ENCODE assay signal across 8 cellular contexts in the genomic region with DNA sequence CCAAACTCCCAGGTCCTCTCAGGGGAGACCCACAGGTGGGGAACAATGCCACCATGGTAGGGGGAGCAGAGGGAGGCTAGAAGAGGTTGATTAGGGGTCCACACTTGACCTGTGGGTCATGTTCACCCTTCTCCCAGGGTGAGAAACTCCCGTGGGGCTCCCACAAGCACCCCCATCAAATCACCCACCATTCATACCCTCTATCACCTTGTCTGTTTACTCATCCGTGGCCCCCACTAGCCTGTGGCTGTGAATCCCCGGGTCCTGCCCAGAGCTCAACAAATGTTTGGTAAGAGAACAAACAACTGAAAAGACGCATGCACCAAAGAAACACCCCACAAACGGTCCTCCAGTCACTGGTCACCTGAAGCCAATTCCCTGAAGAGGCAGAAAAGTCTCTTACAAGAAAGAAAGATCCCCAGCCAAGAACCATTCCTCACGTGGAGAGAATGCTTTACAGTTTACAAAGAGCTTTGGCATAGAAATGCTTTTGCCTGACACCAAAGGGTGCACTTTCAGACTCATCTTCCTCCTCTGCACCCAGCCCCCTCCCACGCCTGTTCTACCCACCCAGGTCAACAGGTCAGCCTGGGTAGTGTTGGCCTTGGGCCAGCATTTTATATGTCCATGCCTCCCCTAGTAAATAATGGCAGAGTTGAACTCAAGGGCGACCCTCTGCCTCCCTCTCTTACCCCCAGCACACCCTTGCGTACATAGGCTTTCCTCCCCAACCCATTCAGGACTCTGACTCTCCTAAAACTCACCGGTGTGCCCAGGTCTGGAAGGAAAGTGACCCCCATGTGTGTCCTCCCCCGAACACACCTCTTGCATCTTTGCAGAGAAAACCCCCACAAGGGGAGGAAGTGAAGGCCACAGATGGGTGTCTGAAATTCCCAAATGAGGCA. TPM values are rescaled to one million over a fixed set of nuclear protein-coding genes. Genes with fewer than 3 reads are reported as not detected.
DNase-seq lines count a peak whose midpoint lies in the region; ATAC-seq and TF ChIP-seq lines count a peak whose summit lies in the region.

No MANE protein-coding gene starts in this region.

- H3K27ac ChIP-seq in HEK293 (ENCODE audit: extremely low read depth, low read depth, low read length) = no peak overlapping the region; the same call in 1 of the 2 replicates
- H3K27ac ChIP-seq in iPS-18a (ENCODE audit: low read length) = no peak overlapping the region
- peak overlapping the region in 6 of 8 donors; percentile 13 to 91 (median 88) for H3K27ac ChIP-seq in spleen

- peaks cover 26% of the 10 kb centered on the region for H3K4me1 Mint-ChIP-seq in activated B cell treated with CpG ODN at 0.5 μM for 24 hours

- H3K9ac ChIP-seq in iPS-18a (ENCODE audit: low read length) = no peak overlapping the region

- H3K36me3 ChIP-seq in HEK293 (ENCODE audit: control insufficient read depth in 2 of 2, insufficient read depth in 1 of 2, low read length in 2 of 2) (no peaks in the 10 kb centered on the region), iPS-18a (ENCODE audit: control insufficient read depth, low read depth, low read length) (no peaks in the 10 kb centered on the region), spleen (no peaks in the 10 kb centered on the region)

- peaks cover 38% of the 10 kb centered on the region for H3K27me3 ChIP-seq in iPS-18a (ENCODE audit: control insufficient read depth, insufficient read depth, low read length)
- peaks cover 0 to 6% (median 0%) of the 10 kb centered on the region in 7 donors for H3K27me3 ChIP-seq in spleen (replicated peaks in 1 of 7)

- TF ChIP-seq CTCF in HEK293 (tag by site-specific recombination; IDR thresholded peaks at IDR 0.05) (no peak), activated B cell treated with CpG ODN at 0.5 μM for 24 hours (IDR thresholded peaks at IDR 0.05) (no peak), spleen (IDR thresholded peaks at IDR 0.05 in 8 of 11, conservative IDR thresholded peaks at IDR 0.05 in 3 of 11) (no peak)

- peak overlapping the region; percentile 60; the same call in 1 of the 2 replicates for H3K4me3 ChIP-seq in HEK293 (ENCODE audit: low read depth, low read length)
- H3K4me3 ChIP-seq in iPS-18a (ENCODE audit: low read length) = peak overlapping the region; percentile 73
- peak overlapping the region; percentile 72 to 97 (median 86) for H3K4me3 ChIP-seq in spleen

- CTCF ChIA-PET in HEK293 (lab: Yijun Ruan, JAX) (interaction anchor here (0.6 to 0.9 kb wide), 3 partner anchors 23 to 38 kb away, joined by 3 to 5 read pairs (median 3); no protein-coding TSS in a partner anchor), activated B cell treated with CpG ODN at 0.5 μM for 24 hours (lab: Charles Lee) (no interaction called here)

- 39 to 47% (median 40%) methylated on average over 11 of the region's 11 CpGs for WGBS in spleen, 5 donors

- H3K27me3 Mint-ChIP-seq in activated B cell treated with CpG ODN at 0.5 μM for 24 hours = peaks cover 2% of the 10 kb centered on the region

- no peak for TF ChIP-seq POLR2A in spleen (IDR thresholded peaks at IDR 0.05)

- peak overlapping the region; percentile 87 for H3K4me3 Mint-ChIP-seq in activated B cell treated with CpG ODN at 0.5 μM for 24 hours

- no peaks in the 10 kb centered on the region for H3K9me3 ChIP-seq in HEK293 (ENCODE audit: control insufficient read depth, insufficient read depth, low read depth, low read length)
- no peaks in the 10 kb centered on the region for H3K9me3 ChIP-seq in iPS-18a (ENCODE audit: control insufficient read depth, low read depth, low read length)
- H3K9me3 ChIP-seq in spleen = no peaks in the 10 kb centered on the region

- H3K4me1 ChIP-seq in HEK293 (ENCODE audit: control insufficient read depth, insufficient read depth, low read length) (peaks cover 10% of the 10 kb centered on the region), iPS-18a (ENCODE audit: control insufficient read depth, low read depth, low read length) (peaks cover 5% of the 10 kb centered on the region), spleen (peaks cover 11 to 73% (median 46%) of the 10 kb centered on the region in 6 donors)

- DNase-seq in activated B cell treated with CpG ODN at 0.5 μM for 24 hours (no peak), spleen (peak; percentile 75), iPS-NIHi11 (ENCODE audit: low spot score) (no peak), OCI-M2 (lab: John Stamatoyannopoulos, UW; ENCODE audit: unreplicated experiment) (no peak)
- DNase-seq in stimulated activated CD4-positive, alpha-beta T cell treated with anti-CD3 and anti-CD28 coated beads, Interleukin-4, amount 100 ng/mL, for 4 hours = no peak

- intact Hi-C loops in activated B cell treated with CpG ODN at 0.5 μM for 24 hours (cut with micrococcal nuclease) = loop anchor here (2.0 to 10.0 kb wide), 4 partner anchors 195 to 1151 kb away; a partner anchor contains a TSS
- intact Hi-C loops in spleen (cut with DNase I; ENCODE audit: low total_unique reads) = loop anchor here (10.0 kb wide), 1 partner anchor 761 kb away; a partner anchor contains a TSS

- H3K36me3 Mint-ChIP-seq in activated B cell treated with CpG ODN at 0.5 μM for 24 hours (ENCODE audit: low read depth) = no peaks in the 10 kb centered on the region

- no peak for ATAC-seq in activated B cell treated with CpG ODN at 0.5 μM for 24 hours (ENCODE audit: low read depth)
- no peak for ATAC-seq in HG03457 (IDR thresholded peaks at IDR 0.05; ENCODE audit: unreplicated experiment)

- POLR2A ChIA-PET in HEK293 (lab: Yijun Ruan, JAX) (interaction anchor here (1.3 to 1.8 kb wide), 2 partner anchors 19 to 44 kb away, joined by 3 to 7 read pairs; no protein-coding TSS in a partner anchor), activated B cell treated with CpG ODN at 0.5 μM for 24 hours (lab: Charles Lee) (interaction anchor here (0.6 to 1.9 kb wide), 3 partner anchors 96 to 1414 kb away, joined by 3 to 10 read pairs (median 7); a partner anchor contains a TSS)

- H3K9me3 Mint-ChIP-seq in activated B cell treated with CpG ODN at 0.5 μM for 24 hours = no peaks in the 10 kb centered on the region

- H3K27ac Mint-ChIP-seq in activated B cell treated with CpG ODN at 0.5 μM for 24 hours = no peak overlapping the region

TF ChIP-seq in HEK293, 187 proteins besides CTCF, POLR2A, EP300 and RAD21:
- peak; percentile 21; the same call in 1 of the 2 replicates for TF ChIP-seq GLIS2 (tag by site-specific recombination; IDR thresholded peaks at IDR 0.05)
- peak; percentile 35 for TF ChIP-seq GLIS1 (tag by site-specific recombination; IDR thresholded peaks at IDR 0.05)
- TF ChIP-seq, protein P1, sequence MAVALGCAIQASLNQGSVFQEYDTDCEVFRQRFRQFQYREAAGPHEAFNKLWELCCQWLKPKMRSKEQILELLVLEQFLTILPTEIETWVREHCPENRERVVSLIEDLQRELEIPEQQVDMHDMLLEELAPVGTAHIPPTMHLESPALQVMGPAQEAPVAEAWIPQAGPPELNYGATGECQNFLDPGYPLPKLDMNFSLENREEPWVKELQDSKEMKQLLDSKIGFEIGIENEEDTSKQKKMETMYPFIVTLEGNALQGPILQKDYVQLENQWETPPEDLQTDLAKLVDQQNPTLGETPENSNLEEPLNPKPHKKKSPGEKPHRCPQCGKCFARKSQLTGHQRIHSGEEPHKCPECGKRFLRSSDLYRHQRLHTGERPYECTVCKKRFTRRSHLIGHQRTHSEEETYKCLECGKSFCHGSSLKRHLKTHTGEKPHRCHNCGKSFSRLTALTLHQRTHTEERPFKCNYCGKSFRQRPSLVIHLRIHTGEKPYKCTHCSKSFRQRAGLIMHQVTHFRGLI (tag by site-specific recombination; IDR thresholded peaks at IDR 0.05) = no peak
- peak; percentile 13; the same call in 1 of the 2 replicates for TF ChIP-seq SCRT1 (tag by site-specific recombination; IDR thresholded peaks at IDR 0.05; ENCODE audit: borderline replicate concordance)
- TF ChIP-seq EGR2 (tag by site-specific recombination; IDR thresholded peaks at IDR 0.05; ENCODE audit: low read depth) = peak; percentile 57
- TF ChIP-seq WT1 (tag by site-specific recombination; IDR thresholded peaks at IDR 0.05) = peak; percentile 74
- 0 out of 2 replicates have a peak, but pooled peaks have one; percentile 19 for TF ChIP-seq SP3 (tag by site-specific recombination; IDR thresholded peaks at IDR 0.05)
- TF ChIP-seq ZNF658 (tag by site-specific recombination; IDR thresholded peaks at IDR 0.05) = no peak
- peak; percentile 64 for TF ChIP-seq ZFHX2 (tag by site-specific recombination; conservative IDR thresholded peaks at IDR 0.05)
- no peak for TF ChIP-seq ZNF792 (tag by site-specific recombination; IDR thresholded peaks at IDR 0.05)
- no peak for TF ChIP-seq ZEB2 (tag by site-specific recombination; IDR thresholded peaks at IDR 0.05)
- TF ChIP-seq, protein P2, sequence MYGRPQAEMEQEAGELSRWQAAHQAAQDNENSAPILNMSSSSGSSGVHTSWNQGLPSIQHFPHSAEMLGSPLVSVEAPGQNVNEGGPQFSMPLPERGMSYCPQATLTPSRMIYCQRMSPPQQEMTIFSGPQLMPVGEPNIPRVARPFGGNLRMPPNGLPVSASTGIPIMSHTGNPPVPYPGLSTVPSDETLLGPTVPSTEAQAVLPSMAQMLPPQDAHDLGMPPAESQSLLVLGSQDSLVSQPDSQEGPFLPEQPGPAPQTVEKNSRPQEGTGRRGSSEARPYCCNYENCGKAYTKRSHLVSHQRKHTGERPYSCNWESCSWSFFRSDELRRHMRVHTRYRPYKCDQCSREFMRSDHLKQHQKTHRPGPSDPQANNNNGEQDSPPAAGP (tag by site-specific recombination; IDR thresholded peaks at IDR 0.05) = peak; percentile 20; the same call in 1 of the 2 replicates
TF ChIP-seq in HEK293: peak in this region for 8.

RNA-seq across cellular contexts. Expression of a gene that starts 1.8 kb away (rescaled TPM):
- total RNA-seq in activated B cell treated with CpG ODN at 0.5 μM for 24 hours = 1.1 and 1.3 TPM in 2 replicates
- total RNA-seq in spleen = 10 to 100 TPM; 12.6 to 34.1 (median 27.1) TPM
- 10 to 100 TPM in 1 of 3 donors, 1 to 10 TPM in 2; 4.9 to 11.8 (median 5.8) TPM for polyA plus RNA-seq in spleen

Comparison
In these comparisons a context has a peak if more than half of its experiments do, and no peak if none do; other contexts are left out.
1. H3K27ac ChIP-seq: peak in spleen (6 of 8); none in HEK293 (single experiment) and iPS-18a (single experiment).
2. Peak in every context shown above with its lines, with median percentiles within 50 percentile points of each other: H3K4me3 ChIP-seq.